18 cellular contexts compared by ENCODE assay signal in genomic region chr20:3133156-3133555, GRCh38. TPM values are rescaled to one million over a fixed set of nuclear protein-coding genes. Genes with fewer than 3 reads are reported as not detected.
DNase-seq lines count a peak whose midpoint lies in the region; ATAC-seq and TF ChIP-seq lines count a peak whose summit lies in the region.
"Had no signal": no experiment of that assay in that cellular context is flagged by ENCODE, and none has a peak within 500 bp of the region (broad histone marks: within the 10 kb centered on the region; RNA-seq: fewer than 3 reads in every experiment).

No MANE protein-coding gene starts in this region.

- H3K79me1 ChIP-seq in H9 (ENCODE audit: insufficient read depth, low read depth, low read length, poor library complexity, severe bottlenecking) = no peaks in the 10 kb centered on the region

- H3K4me2 ChIP-seq in H9 (ENCODE audit: insufficient read depth, insufficient read length, low read length) = no peak overlapping the region
- H3K4me2 ChIP-seq: GM23338 had no signal

- no peak overlapping the region for H3T11ph ChIP-seq in H9 (ENCODE audit: low read length)

- H3K9me3 Mint-ChIP-seq in H9 = no peaks in the 10 kb centered on the region
- H3K9me3 Mint-ChIP-seq: CD4-positive, alpha-beta T cell; GM23338; HFFc6 had no signal

- H3K79me2 ChIP-seq in H9 (ENCODE audit: insufficient read depth, low read length) = no peaks in the 10 kb centered on the region

- H3K4me3 Mint-ChIP-seq in H9 = no peak overlapping the region
- H3K4me3 Mint-ChIP-seq: CD4-positive, alpha-beta T cell; GM23338; HFFc6 had no signal

- no peak for TF ChIP-seq POLR2A in testis (IDR thresholded peaks at IDR 0.05)

- no peak overlapping the region for H2BK5ac ChIP-seq in H9 (ENCODE audit: insufficient read length, low read length)

- no peak overlapping the region for H2AFZ ChIP-seq in H9 (ENCODE audit: low read length)
- H2AFZ ChIP-seq: GM23338 had no signal

- WGBS in H9 (ENCODE audit: extremely low coverage, insufficient read length, low lambda C conversion rate) = no CpG with 5 or more reads among the region's 2 CpGs
- WGBS in testis, 2 donors = 82 to 91% methylated on average over 2 of the region's 2 CpGs

- H2BK120ac ChIP-seq in H9 (ENCODE audit: low read depth, low read length, poor library complexity, severe bottlenecking) = no peak overlapping the region

- intact Hi-C loops in testis (cut with DNase I; ENCODE audit: low total_unique reads) = no loop called here

- H3K4me3 ChIP-seq in adipocyte (ENCODE audit: low read length) (no peak overlapping the region), choroid plexus epithelial cell (ENCODE audit: low read depth, low read length) (no peak overlapping the region), testis (no peak overlapping the region)
- H3K4me3 ChIP-seq: GM23338 had no signal

- H3K27ac Mint-ChIP-seq in H9 = no peak overlapping the region
- H3K27ac Mint-ChIP-seq: CD4-positive, alpha-beta T cell; GM23338; HFFc6 had no signal

- H2AK5ac ChIP-seq in H9 (ENCODE audit: insufficient read length, low read length) = no peak overlapping the region

- H3K23me2 ChIP-seq in H9 (ENCODE audit: insufficient read length, low read depth, low read length, poor library complexity, severe bottlenecking) = no peaks in the 10 kb centered on the region

- H3K27me3 ChIP-seq in adipocyte (replicated peaks; ENCODE audit: control insufficient read depth, insufficient read depth, low read length) = no peaks in the 10 kb centered on the region
- no peaks in the 10 kb centered on the region for H3K27me3 ChIP-seq in H9 (ENCODE audit: insufficient read depth, low read length)
- H3K27me3 ChIP-seq in testis = no peaks in the 10 kb centered on the region

- H3K4me1 ChIP-seq in adipocyte (ENCODE audit: control insufficient read depth, insufficient read depth, low read length) (no peaks in the 10 kb centered on the region), H9 (ENCODE audit: insufficient read depth, low read length) (no peaks in the 10 kb centered on the region), testis (no peaks in the 10 kb centered on the region)
- H3K4me1 ChIP-seq: Caco-2 had no signal

- no peak overlapping the region for H3K23ac ChIP-seq in H9 (ENCODE audit: insufficient read length, low read depth, low read length)

- H2BK12ac ChIP-seq in H9 (ENCODE audit: insufficient read length, low read depth, low read length) = no peak overlapping the region

- no peaks in the 10 kb centered on the region for H3K36me3 Mint-ChIP-seq in H9 (ENCODE audit: insufficient read depth in 1 of 3, low read depth in 3 of 3)

- H4K8ac ChIP-seq in H9 (replicated peaks; ENCODE audit: insufficient read length, low read depth, low read length) = no peak overlapping the region

- no peaks in the 10 kb centered on the region for H3K27me3 Mint-ChIP-seq in H9 (ENCODE audit: low read depth)
- H3K27me3 Mint-ChIP-seq: CD4-positive, alpha-beta T cell had no signal

- no peak overlapping the region for H4K91ac ChIP-seq in H9 (ENCODE audit: insufficient read length, low read depth, low read length)

- no peak for TF ChIP-seq CTCF in choroid plexus epithelial cell (conservative IDR thresholded peaks at IDR 0.05; ENCODE audit: low read depth, low read length)
- no peak for TF ChIP-seq CTCF in H9 (conservative IDR thresholded peaks at IDR 0.05)
- no peak for TF ChIP-seq CTCF in testis (IDR thresholded peaks at IDR 0.05)

- no peak overlapping the region for H3K27ac ChIP-seq in H9 (ENCODE audit: insufficient read length, low read depth, low read length)
- no peak overlapping the region for H3K27ac ChIP-seq in testis
- H3K27ac ChIP-seq: C4-2B had no signal

- ATAC-seq in HG03432 (IDR thresholded peaks at IDR 0.05; ENCODE audit: unreplicated experiment) = no peak
- ATAC-seq: GM23338, HCT116, HepG2 had no signal

- no peak overlapping the region for H3K56ac ChIP-seq in H9 (ENCODE audit: insufficient read length, low read depth, low read length)

- no peak overlapping the region for H3K18ac ChIP-seq in H9 (ENCODE audit: insufficient read length, low read depth, low read length)

- H2BK20ac ChIP-seq in H9 (ENCODE audit: low read depth, low read length, poor library complexity, severe bottlenecking) = no peak overlapping the region

- peak; percentile 44 for DNase-seq in adipocyte (ENCODE audit: low read depth)
- peak; percentile 48 for DNase-seq in choroid plexus epithelial cell (ENCODE audit: low read depth)
- DNase-seq in iris pigment epithelial cell (ENCODE audit: low read depth) = peak; percentile 59
- no peak for DNase-seq in NCI-H1694 treated with DMSO at 0.1 percent for 48 hours (lab: John Stamatoyannopoulos, UW)
- DNase-seq in H9 = no peak
- DNase-seq in testis = no peak
- DNase-seq: ACHN; AML-193; Caco-2; CD4-positive, alpha-beta T cell; GDM1; HFFc6 had no signal

- H3K9me3 ChIP-seq in adipocyte (ENCODE audit: control insufficient read depth, low read length) = no peaks in the 10 kb centered on the region
- no peaks in the 10 kb centered on the region for H3K9me3 ChIP-seq in H9 (ENCODE audit: control insufficient read depth, low read depth, low read length)
- no peaks in the 10 kb centered on the region for H3K9me3 ChIP-seq in testis
- H3K9me3 ChIP-seq: Caco-2 had no signal

- H4K20me1 ChIP-seq in H9 (ENCODE audit: control insufficient read depth, insufficient read depth, insufficient read length) = no peaks in the 10 kb centered on the region

- no peak overlapping the region for H2BK15ac ChIP-seq in H9 (ENCODE audit: low read depth, low read length)

- H4K5ac ChIP-seq in H9 (ENCODE audit: insufficient read length, low read depth, low read length) = no peak overlapping the region

- H3K4me1 Mint-ChIP-seq in H9 = no peaks in the 10 kb centered on the region
- H3K4me1 Mint-ChIP-seq: GM23338 had no signal

- H3K14ac ChIP-seq in H9 (ENCODE audit: insufficient read depth, low read length) = no peak overlapping the region

- H3K36me3 ChIP-seq in adipocyte (ENCODE audit: control insufficient read depth, insufficient read depth, low read length, severe bottlenecking) (no peaks in the 10 kb centered on the region), testis (ENCODE audit: low read depth, missing control alignments) (no peaks in the 10 kb centered on the region)

- H3K9ac ChIP-seq in adipocyte (ENCODE audit: low read length) (no peak overlapping the region), H9 (ENCODE audit: extremely low read depth, insufficient read length, low read length) (no peak overlapping the region)

- H3K4ac ChIP-seq in H9 (ENCODE audit: low read depth, low read length) = no peak overlapping the region

RNA-seq across cellular contexts. Expression of gene FASTKD5, which starts 26.5 kb away (rescaled TPM):
- total RNA-seq in H9 (2021) (25.0 and 27.1 TPM in 2 replicates), testis (10 to 100 TPM; 20.5 to 20.7 TPM)
- polyA plus RNA-seq in testis (ENCODE audit: insufficient read depth, low read depth, low replicate concordance) = 28.2 TPM

RNA-seq across cellular contexts. Expression of gene UBOX5, which starts 26.5 kb away (rescaled TPM):
- total RNA-seq in H9 (2021) = 4.5 and 4.6 TPM in 2 replicates
- 10 to 100 TPM in 1 of 2 donors, 1 to 10 TPM in 1; 9.9 to 10.4 TPM for total RNA-seq in testis
- polyA plus RNA-seq in testis (ENCODE audit: insufficient read depth, low read depth, low replicate concordance) = 9.9 TPM

RNA-seq across cellular contexts. Expression of gene LZTS3, which starts 40.2 kb away (rescaled TPM):
- 19.2 and 20.8 TPM in 2 replicates for total RNA-seq in H9 (2021)
- 10 to 100 TPM; 13.9 to 16.8 TPM for total RNA-seq in testis
- polyA plus RNA-seq in testis (ENCODE audit: insufficient read depth, low read depth, low replicate concordance) = 7.2 TPM

RNA-seq across cellular contexts. Expression of gene AVP, which starts 48.6 kb away (rescaled TPM):
- not detected in 2 replicates for total RNA-seq in H9 (2021)
- 1 to 10 TPM in 1 of 2 donors, not detected in 1; 1.3 TPM for total RNA-seq in testis
- not detected for polyA plus RNA-seq in testis (ENCODE audit: insufficient read depth, low read depth, low replicate concordance)
- total RNA-seq: Caco-2, GM23338, HepG2, HFFc6 had no signal
- polyA plus RNA-seq: BJ had no signal

Comparison
In these comparisons a context has a peak if more than half of its experiments do, and no peak if none do; other contexts are left out.
1. DNase-seq: peak in adipocyte (single experiment), choroid plexus epithelial cell (single experiment) and iris pigment epithelial cell (single experiment); none in NCI-H1694 treated with DMSO at 0.1 percent for 48 hours (single experiment), H9 (single experiment) and testis (single experiment).